Comparison of ENCODE assay signal across 11 cellular contexts in the genomic region with DNA sequence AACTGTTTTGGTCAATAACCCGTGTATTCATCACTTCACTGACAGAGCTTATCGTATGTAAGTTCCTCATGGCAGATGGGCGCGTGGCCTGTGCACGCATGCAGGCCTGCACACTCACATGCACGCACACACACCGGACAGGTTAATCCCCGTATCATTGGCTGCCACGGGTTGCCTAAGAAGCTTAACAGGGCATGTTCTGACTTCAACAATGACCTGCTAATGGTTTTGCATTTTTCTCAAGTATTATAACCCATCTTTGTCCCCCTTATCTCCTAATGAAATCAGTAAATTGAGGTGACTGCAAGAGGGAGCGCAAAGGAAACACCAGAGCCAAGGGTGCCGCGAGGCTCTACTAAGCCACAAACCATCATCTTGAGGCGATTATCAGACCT.
"Had no signal": no experiment of that assay in that cellular context is flagged by ENCODE, and none has a peak within 500 bp of the region (broad histone marks: within the 10 kb centered on the region; RNA-seq: fewer than 3 reads in every experiment).

No MANE protein-coding gene starts in this region.

- DNase-seq: activated CD8-positive, alpha-beta memory T cell treated with anti-CD3 and anti-CD28 coated beads for 24 hours; activated effector memory CD4-positive, alpha-beta T cell treated with anti-CD3 and anti-CD28 coated beads, Interleukin-2, amount 50 U/mL, for 16 hours; brain microvascular endothelial cell; dermis blood vessel endothelial cell; endodermal cell; erythroblast; kidney glomerular epithelial cell; right cardiac atrium; T-helper 9 cell had no signal

- H3K4me3 ChIP-seq: tibial nerve had no signal

- H3K9me3 ChIP-seq: tibial nerve had no signal

- H3K36me3 ChIP-seq: brain microvascular endothelial cell, tibial nerve had no signal

- ATAC-seq: activated naive CD4-positive, alpha-beta T cell treated with anti-CD3 and anti-CD28 coated beads, Interleukin-2, amount 50 U/mL, for 72 hours; right cardiac atrium had no signal

- H3K27ac Mint-ChIP-seq: endodermal cell had no signal

- H3K27me3 ChIP-seq: brain microvascular endothelial cell, tibial nerve had no signal

- H3K4me3 Mint-ChIP-seq: endodermal cell had no signal

- H3K27ac ChIP-seq: brain microvascular endothelial cell, tibial nerve had no signal

- H3K9me3 Mint-ChIP-seq: activated naive CD4-positive, alpha-beta T cell treated with anti-CD3 and anti-CD28 coated beads, Interleukin-2, amount 50 U/mL, for 72 hours; endodermal cell had no signal
